1 cellular context compared by ENCODE assay signal in the genomic region with DNA sequence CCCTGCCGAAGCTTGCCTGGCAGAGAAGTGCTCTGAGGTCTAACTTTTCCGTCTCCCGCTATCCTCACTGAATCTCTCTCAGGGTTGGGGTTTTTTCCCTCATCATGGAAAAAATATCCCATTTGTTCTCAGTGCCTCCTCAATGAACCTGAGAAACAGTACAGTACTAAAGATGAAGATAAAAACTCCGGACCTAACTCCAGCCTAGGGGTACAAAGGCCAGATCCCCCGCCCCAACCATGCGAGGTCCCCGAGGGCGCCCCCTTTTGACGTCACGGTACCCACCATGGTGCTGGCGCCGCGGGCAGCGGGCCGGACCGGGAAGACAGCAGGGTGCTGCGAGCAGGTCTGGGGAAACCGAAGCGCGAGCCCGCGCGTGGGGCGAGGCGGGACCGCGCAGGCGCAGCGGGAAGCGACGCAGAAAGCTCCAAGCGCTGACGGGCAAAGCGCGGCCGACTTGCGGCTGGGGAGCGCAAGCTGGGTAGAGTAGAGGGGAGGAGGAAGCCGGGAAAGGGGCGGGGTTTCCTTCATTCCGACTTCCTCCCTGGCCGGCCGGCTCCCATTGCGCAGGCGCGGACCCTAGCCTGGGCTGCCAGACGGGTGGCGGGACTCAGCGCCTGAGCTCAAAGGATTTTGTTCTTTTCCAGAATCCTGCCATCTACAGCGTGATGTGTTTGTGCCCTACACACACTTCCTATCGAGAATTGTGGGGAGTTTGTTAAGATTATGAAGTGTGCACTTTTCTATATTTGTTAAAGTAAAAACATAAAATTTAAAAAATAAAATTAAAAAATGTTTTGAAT.
A peak's percentile ranks its signal among the peaks of the same experiment; 100 is the strongest.
TF ChIP-seq lines count a peak whose summit lies in the region.

A gene (minus strand): TSS at position 497 of the 803 bp plus-strand sequence. CDS start 209 bp downstream, at position 288.

TF ChIP-seq in HEK293, 187 proteins besides CTCF, POLR2A, EP300 and RAD21 (continued from another document and continues in another):
- TF ChIP-seq, protein P1, sequence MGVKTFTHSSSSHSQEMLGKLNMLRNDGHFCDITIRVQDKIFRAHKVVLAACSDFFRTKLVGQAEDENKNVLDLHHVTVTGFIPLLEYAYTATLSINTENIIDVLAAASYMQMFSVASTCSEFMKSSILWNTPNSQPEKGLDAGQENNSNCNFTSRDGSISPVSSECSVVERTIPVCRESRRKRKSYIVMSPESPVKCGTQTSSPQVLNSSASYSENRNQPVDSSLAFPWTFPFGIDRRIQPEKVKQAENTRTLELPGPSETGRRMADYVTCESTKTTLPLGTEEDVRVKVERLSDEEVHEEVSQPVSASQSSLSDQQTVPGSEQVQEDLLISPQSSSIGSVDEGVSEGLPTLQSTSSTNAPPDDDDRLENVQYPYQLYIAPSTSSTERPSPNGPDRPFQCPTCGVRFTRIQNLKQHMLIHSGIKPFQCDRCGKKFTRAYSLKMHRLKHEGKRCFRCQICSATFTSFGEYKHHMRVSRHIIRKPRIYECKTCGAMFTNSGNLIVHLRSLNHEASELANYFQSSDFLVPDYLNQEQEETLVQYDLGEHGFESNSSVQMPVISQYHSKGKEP (tag by site-specific recombination; IDR thresholded peaks at IDR 0.05): no peak
- no peak for TF ChIP-seq ZNF510 (tag by site-specific recombination; IDR thresholded peaks at IDR 0.05; ENCODE audit: insufficient replicate concordance)
- no peak for TF ChIP-seq ZNF239 (tag by site-specific recombination; IDR thresholded peaks at IDR 0.05)
- no peak for TF ChIP-seq GLI2 (tag by site-specific recombination; IDR thresholded peaks at IDR 0.05; ENCODE audit: borderline replicate concordance, low read depth)
- TF ChIP-seq ZXDB (tag by site-specific recombination; IDR thresholded peaks at IDR 0.05): peak; percentile 80
- TF ChIP-seq, protein P2, sequence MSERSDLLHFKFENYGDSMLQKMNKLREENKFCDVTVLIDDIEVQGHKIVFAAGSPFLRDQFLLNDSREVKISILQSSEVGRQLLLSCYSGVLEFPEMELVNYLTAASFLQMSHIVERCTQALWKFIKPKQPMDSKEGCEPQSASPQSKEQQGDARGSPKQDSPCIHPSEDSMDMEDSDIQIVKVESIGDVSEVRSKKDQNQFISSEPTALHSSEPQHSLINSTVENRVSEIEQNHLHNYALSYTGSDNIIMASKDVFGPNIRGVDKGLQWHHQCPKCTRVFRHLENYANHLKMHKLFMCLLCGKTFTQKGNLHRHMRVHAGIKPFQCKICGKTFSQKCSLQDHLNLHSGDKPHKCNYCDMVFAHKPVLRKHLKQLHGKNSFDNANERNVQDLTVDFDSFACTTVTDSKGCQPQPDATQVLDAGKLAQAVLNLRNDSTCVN (tag by site-specific recombination; optimal IDR thresholded peaks at IDR 0.05): peak; percentile 99
- TF ChIP-seq ZNF10 (tag by site-specific recombination; IDR thresholded peaks at IDR 0.05): no peak
- TF ChIP-seq ZBTB21 (tag by site-specific recombination; IDR thresholded peaks at IDR 0.05): peak; percentile 92
- TF ChIP-seq ZEB2 (tag by site-specific recombination; IDR thresholded peaks at IDR 0.05): peak; percentile 89
- TF ChIP-seq KLF9 (tag by site-specific recombination; IDR thresholded peaks at IDR 0.05; ENCODE audit: low read depth): peak; percentile 39; the same call in 1 of the 2 replicates
- TF ChIP-seq ZFP3 (tag by site-specific recombination; IDR thresholded peaks at IDR 0.05; ENCODE audit: low read depth): no peak
- TF ChIP-seq, protein P3, sequence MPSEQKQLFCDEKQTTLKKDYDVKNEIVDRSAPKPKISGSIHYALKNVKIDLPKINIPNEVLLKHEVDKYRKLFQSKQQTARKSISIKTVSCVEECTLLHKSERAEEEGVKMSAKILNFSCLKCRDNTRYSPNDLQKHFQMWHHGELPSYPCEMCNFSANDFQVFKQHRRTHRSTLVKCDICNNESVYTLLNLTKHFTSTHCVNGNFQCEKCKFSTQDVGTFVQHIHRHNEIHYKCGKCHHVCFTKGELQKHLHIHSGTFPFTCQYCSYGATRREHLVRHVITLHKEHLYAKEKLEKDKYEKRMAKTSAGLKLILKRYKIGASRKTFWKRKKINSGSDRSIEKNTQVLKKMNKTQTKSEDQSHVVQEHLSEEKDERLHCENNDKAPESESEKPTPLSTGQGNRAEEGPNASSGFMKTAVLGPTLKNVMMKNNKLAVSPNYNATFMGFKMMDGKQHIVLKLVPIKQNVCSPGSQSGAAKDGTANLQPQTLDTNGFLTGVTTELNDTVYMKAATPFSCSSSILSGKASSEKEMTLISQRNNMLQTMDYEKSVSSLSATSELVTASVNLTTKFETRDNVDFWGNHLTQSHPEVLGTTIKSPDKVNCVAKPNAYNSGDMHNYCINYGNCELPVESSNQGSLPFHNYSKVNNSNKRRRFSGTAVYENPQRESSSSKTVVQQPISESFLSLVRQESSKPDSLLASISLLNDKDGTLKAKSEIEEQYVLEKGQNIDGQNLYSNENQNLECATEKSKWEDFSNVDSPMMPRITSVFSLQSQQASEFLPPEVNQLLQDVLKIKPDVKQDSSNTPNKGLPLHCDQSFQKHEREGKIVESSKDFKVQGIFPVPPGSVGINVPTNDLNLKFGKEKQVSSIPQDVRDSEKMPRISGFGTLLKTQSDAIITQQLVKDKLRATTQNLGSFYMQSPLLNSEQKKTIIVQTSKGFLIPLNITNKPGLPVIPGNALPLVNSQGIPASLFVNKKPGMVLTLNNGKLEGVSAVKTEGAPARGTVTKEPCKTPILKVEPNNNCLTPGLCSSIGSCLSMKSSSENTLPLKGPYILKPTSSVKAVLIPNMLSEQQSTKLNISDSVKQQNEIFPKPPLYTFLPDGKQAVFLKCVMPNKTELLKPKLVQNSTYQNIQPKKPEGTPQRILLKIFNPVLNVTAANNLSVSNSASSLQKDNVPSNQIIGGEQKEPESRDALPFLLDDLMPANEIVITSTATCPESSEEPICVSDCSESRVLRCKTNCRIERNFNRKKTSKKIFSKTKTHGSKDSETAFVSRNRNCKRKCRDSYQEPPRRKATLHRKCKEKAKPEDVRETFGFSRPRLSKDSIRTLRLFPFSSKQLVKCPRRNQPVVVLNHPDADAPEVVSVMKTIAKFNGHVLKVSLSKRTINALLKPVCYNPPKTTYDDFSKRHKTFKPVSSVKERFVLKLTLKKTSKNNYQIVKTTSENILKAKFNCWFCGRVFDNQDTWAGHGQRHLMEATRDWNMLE (tag by site-specific recombination; conservative IDR thresholded peaks at IDR 0.05; ENCODE audit: low read depth): no peak
- peak; percentile 95 for TF ChIP-seq ZNF423 (tag by site-specific recombination; IDR thresholded peaks at IDR 0.05)
- TF ChIP-seq SCRT2 (tag by site-specific recombination; IDR thresholded peaks at IDR 0.05): no peak
- TF ChIP-seq ZFP37 (tag by site-specific recombination; IDR thresholded peaks at IDR 0.05): peak; percentile 76
- TF ChIP-seq ZNF707 (tag by site-specific recombination; IDR thresholded peaks at IDR 0.05): no peak
- TF ChIP-seq, protein P4, sequence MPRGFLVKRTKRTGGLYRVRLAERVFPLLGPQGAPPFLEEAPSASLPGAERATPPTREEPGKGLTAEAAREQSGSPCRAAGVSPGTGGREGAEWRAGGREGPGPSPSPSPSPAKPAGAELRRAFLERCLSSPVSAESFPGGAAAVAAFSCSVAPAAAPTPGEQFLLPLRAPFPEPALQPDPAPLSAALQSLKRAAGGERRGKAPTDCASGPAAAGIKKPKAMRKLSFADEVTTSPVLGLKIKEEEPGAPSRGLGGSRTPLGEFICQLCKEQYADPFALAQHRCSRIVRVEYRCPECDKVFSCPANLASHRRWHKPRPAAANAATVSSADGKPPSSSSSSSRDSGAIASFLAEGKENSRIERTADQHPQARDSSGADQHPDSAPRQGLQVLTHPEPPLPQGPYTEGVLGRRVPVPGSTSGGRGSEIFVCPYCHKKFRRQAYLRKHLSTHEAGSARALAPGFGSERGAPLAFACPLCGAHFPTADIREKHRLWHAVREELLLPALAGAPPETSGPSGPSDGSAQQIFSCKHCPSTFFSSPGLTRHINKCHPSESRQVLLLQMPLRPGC (tag by site-specific recombination; IDR thresholded peaks at IDR 0.05): peak; percentile 31; the same call in 1 of the 2 replicates
- TF ChIP-seq REPIN1 (tag by site-specific recombination; IDR thresholded peaks at IDR 0.05; ENCODE audit: low read depth): no peak
- TF ChIP-seq, protein P5, sequence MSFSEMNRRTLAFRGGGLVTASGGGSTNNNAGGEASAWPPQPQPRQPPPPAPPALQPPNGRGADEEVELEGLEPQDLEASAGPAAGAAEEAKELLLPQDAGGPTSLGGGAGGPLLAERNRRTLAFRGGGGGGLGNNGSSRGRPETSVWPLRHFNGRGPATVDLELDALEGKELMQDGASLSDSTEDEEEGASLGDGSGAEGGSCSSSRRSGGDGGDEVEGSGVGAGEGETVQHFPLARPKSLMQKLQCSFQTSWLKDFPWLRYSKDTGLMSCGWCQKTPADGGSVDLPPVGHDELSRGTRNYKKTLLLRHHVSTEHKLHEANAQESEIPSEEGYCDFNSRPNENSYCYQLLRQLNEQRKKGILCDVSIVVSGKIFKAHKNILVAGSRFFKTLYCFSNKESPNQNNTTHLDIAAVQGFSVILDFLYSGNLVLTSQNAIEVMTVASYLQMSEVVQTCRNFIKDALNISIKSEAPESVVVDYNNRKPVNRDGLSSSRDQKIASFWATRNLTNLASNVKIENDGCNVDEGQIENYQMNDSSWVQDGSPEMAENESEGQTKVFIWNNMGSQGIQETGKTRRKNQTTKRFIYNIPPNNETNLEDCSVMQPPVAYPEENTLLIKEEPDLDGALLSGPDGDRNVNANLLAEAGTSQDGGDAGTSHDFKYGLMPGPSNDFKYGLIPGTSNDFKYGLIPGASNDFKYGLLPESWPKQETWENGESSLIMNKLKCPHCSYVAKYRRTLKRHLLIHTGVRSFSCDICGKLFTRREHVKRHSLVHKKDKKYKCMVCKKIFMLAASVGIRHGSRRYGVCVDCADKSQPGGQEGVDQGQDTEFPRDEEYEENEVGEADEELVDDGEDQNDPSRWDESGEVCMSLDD (tag by site-specific recombination; IDR thresholded peaks at IDR 0.05): peak; percentile 78; the same call in 1 of the 2 replicates
- TF ChIP-seq ZNF48 (tag by site-specific recombination; IDR thresholded peaks at IDR 0.05): no peak
- TF ChIP-seq ZNF623 (tag by site-specific recombination; IDR thresholded peaks at IDR 0.05): no peak
- TF ChIP-seq, protein P6, sequence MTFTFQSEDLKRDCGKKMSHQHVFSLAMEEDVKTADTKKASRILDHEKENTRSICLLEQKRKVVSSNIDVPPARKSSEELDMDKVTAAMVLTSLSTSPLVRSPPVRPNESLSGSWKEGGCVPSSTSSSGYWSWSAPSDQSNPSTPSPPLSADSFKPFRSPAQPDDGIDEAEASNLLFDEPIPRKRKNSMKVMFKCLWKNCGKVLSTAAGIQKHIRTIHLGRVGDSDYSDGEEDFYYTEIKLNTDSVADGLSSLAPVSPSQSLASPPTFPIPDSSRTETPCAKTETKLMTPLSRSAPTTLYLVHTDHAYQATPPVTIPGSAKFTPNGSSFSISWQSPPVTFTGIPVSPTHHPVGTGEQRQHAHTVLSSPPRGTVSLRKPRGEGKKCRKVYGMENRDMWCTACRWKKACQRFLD (tag by site-specific recombination; IDR thresholded peaks at IDR 0.05): no peak
- no peak for TF ChIP-seq ZNF837 (tag by site-specific recombination; IDR thresholded peaks at IDR 0.05)
- no peak for TF ChIP-seq BCL11A (tag by site-specific recombination; IDR thresholded peaks at IDR 0.05; ENCODE audit: low read depth)
- TF ChIP-seq ZFP41 (tag by site-specific recombination; IDR thresholded peaks at IDR 0.05; ENCODE audit: borderline replicate concordance): no peak
- TF ChIP-seq, protein P7, sequence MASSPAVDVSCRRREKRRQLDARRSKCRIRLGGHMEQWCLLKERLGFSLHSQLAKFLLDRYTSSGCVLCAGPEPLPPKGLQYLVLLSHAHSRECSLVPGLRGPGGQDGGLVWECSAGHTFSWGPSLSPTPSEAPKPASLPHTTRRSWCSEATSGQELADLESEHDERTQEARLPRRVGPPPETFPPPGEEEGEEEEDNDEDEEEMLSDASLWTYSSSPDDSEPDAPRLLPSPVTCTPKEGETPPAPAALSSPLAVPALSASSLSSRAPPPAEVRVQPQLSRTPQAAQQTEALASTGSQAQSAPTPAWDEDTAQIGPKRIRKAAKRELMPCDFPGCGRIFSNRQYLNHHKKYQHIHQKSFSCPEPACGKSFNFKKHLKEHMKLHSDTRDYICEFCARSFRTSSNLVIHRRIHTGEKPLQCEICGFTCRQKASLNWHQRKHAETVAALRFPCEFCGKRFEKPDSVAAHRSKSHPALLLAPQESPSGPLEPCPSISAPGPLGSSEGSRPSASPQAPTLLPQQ (tag by site-specific recombination; IDR thresholded peaks at IDR 0.05): peak; percentile 52
- TF ChIP-seq ZNF350 (tag by site-specific recombination; IDR thresholded peaks at IDR 0.05): no peak
- TF ChIP-seq ZNF677 (tag by site-specific recombination; IDR thresholded peaks at IDR 0.05): no peak
- TF ChIP-seq ZNF747 (tag by site-specific recombination; IDR thresholded peaks at IDR 0.05): no peak
- no peak for TF ChIP-seq ZSCAN16 (tag by site-specific recombination; IDR thresholded peaks at IDR 0.05)
- 0 out of 2 replicates have a peak, but pooled peaks have one; percentile 32 for TF ChIP-seq KLF16 (tag by site-specific recombination; IDR thresholded peaks at IDR 0.05)
- TF ChIP-seq TRIM28 (IDR thresholded peaks at IDR 0.05; ENCODE audit: borderline replicate concordance, low read length): no peak
- TF ChIP-seq ZNF157 (tag by site-specific recombination; IDR thresholded peaks at IDR 0.05): no peak
- peak; percentile 45 for TF ChIP-seq ZNF660 (tag by site-specific recombination; IDR thresholded peaks at IDR 0.05)
- TF ChIP-seq ZNF624 (tag by site-specific recombination; IDR thresholded peaks at IDR 0.05): no peak
- no peak for TF ChIP-seq MYNN (tag by site-specific recombination; IDR thresholded peaks at IDR 0.05; ENCODE audit: borderline replicate concordance)
- TF ChIP-seq ZNF560 (tag by site-specific recombination; IDR thresholded peaks at IDR 0.05; ENCODE audit: borderline replicate concordance): no peak
- TF ChIP-seq ZNF221 (tag by site-specific recombination; IDR thresholded peaks at IDR 0.05; ENCODE audit: borderline replicate concordance): no peak
- TF ChIP-seq ZNF791 (tag by site-specific recombination; IDR thresholded peaks at IDR 0.05): no peak
- no peak for TF ChIP-seq ZNF146 (tag by site-specific recombination; IDR thresholded peaks at IDR 0.05)
- peak; percentile 93 for TF ChIP-seq GLIS2 (tag by site-specific recombination; IDR thresholded peaks at IDR 0.05)
- TF ChIP-seq, protein P8, sequence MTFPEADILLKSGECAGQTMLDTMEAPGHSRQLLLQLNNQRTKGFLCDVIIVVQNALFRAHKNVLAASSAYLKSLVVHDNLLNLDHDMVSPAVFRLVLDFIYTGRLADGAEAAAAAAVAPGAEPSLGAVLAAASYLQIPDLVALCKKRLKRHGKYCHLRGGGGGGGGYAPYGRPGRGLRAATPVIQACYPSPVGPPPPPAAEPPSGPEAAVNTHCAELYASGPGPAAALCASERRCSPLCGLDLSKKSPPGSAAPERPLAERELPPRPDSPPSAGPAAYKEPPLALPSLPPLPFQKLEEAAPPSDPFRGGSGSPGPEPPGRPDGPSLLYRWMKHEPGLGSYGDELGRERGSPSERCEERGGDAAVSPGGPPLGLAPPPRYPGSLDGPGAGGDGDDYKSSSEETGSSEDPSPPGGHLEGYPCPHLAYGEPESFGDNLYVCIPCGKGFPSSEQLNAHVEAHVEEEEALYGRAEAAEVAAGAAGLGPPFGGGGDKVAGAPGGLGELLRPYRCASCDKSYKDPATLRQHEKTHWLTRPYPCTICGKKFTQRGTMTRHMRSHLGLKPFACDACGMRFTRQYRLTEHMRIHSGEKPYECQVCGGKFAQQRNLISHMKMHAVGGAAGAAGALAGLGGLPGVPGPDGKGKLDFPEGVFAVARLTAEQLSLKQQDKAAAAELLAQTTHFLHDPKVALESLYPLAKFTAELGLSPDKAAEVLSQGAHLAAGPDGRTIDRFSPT (tag by site-specific recombination; IDR thresholded peaks at IDR 0.05): peak; percentile 99
- peak; percentile 57; the same call in 1 of the 2 replicates for TF ChIP-seq ZNF610 (tag by site-specific recombination; IDR thresholded peaks at IDR 0.05; ENCODE audit: borderline replicate concordance)
- no peak for TF ChIP-seq ZNF354C (tag by site-specific recombination; IDR thresholded peaks at IDR 0.05; ENCODE audit: borderline replicate concordance, low read depth)
